5 cellular contexts compared by ENCODE assay signal in the genomic region with DNA sequence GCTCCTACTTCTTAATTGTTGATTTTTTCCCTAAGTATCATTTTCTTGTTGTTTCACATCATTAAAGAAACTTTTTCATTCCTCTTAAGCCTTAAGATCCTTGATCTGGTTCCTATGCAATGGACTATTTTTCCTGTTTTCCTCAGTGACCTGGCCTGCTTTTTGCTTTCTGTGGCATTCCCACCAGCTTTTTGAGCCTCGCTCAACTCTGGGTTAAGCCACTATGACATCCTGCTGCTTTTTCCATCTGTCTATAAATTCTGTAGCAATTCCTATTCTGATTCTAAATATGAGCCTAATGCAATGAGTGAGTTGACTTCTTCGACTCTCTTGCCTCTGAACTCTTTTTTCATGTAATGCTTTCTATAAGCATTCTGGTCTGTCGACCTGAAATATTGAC.
"Had no signal": no experiment of that assay in that cellular context is flagged by ENCODE, and none has a peak within 500 bp of the region (broad histone marks: within the 10 kb centered on the region; RNA-seq: fewer than 3 reads in every experiment).

No MANE protein-coding gene starts in this region.

- DNase-seq: GM23248, GOT3, H7, HFFc6, KBM-7 had no signal
